1 cellular context compared by ENCODE assay signal in genomic region chr1:26938004-26938658, GRCh38.
TF ChIP-seq lines count a peak whose summit lies in the region.

No MANE protein-coding gene starts in this region.

TF ChIP-seq in H1, 55 proteins besides CTCF, POLR2A, EP300 and RAD21:
- TF ChIP-seq GABPA (IDR thresholded peaks at IDR 0.05; ENCODE audit: borderline replicate concordance, insufficient read depth, low read length) (no peak), POLR2AphosphoS5 (IDR thresholded peaks at IDR 0.05; ENCODE audit: low read depth, low read length) (peak; percentile 25; the same call in 1 of the 2 replicates)
TF ChIP-seq in H1: peak in this region for 1.
